ENCODE assay signal across 15 cellular contexts in genomic region chr20:57774951-57775350, GRCh38.
DNase-seq lines count a peak whose midpoint lies in the region; ATAC-seq and TF ChIP-seq lines count a peak whose summit lies in the region.
"Had no signal": no experiment of that assay in that cellular context is flagged by ENCODE, and none has a peak within 500 bp of the region (broad histone marks: within the 10 kb centered on the region; RNA-seq: fewer than 3 reads in every experiment).

No MANE protein-coding gene starts in this region.

- peak; percentile 45 to 55 for ATAC-seq in natural killer cell treated with Interleukin-12 subunit alpha and Interleukin-12 subunit beta and Interleukin-15 and Interleukin-18, amount 100 ng/mL, for 72 hours
- ATAC-seq in natural killer cell (no peak), sciatic nerve (no peak), omental fat pad (ENCODE audit: low FRiP score) (no peak), GM18909 (IDR thresholded peaks at IDR 0.05; ENCODE audit: poor library complexity, unreplicated experiment) (no peak)
- ATAC-seq: GM12878, GM23338, HepG2 had no signal

- no peaks in the 10 kb centered on the region for H3K9me3 Mint-ChIP-seq in natural killer cell treated with Interleukin-12 subunit alpha and Interleukin-12 subunit beta and Interleukin-15 and Interleukin-18, amount 100 ng/mL, for 72 hours
- H3K9me3 Mint-ChIP-seq in natural killer cell = no peaks in the 10 kb centered on the region
- H3K9me3 Mint-ChIP-seq: CD4-positive, alpha-beta memory T cell; GM23338 had no signal

- no peak overlapping the region for H3K4me3 ChIP-seq in epithelial cell of esophagus (ENCODE audit: low read length)
- H3K4me3 ChIP-seq: GM12878, GM23338 had no signal

- H3K27ac Mint-ChIP-seq in natural killer cell treated with Interleukin-12 subunit alpha and Interleukin-12 subunit beta and Interleukin-15 and Interleukin-18, amount 100 ng/mL, for 72 hours = no peak overlapping the region
- H3K27ac Mint-ChIP-seq in natural killer cell = no peak overlapping the region
- H3K27ac Mint-ChIP-seq: B cell; CD4-positive, alpha-beta memory T cell; GM23338 had no signal

- no peaks in the 10 kb centered on the region for H3K36me3 Mint-ChIP-seq in natural killer cell treated with Interleukin-12 subunit alpha and Interleukin-12 subunit beta and Interleukin-15 and Interleukin-18, amount 100 ng/mL, for 72 hours
- H3K36me3 Mint-ChIP-seq in natural killer cell = no peaks in the 10 kb centered on the region
- H3K36me3 Mint-ChIP-seq: CD4-positive, alpha-beta memory T cell had no signal

- peaks cover 0 to 3% of the 10 kb centered on the region in 2 donors for H3K4me1 Mint-ChIP-seq in natural killer cell treated with Interleukin-12 subunit alpha and Interleukin-12 subunit beta and Interleukin-15 and Interleukin-18, amount 100 ng/mL, for 72 hours (ENCODE audit: low read depth in 2 of 2)
- peaks cover 0 to 6% of the 10 kb centered on the region in 2 donors for H3K4me1 Mint-ChIP-seq in natural killer cell

- no peak for DNase-seq in natural killer cell treated with Interleukin-12 subunit alpha and Interleukin-12 subunit beta and Interleukin-15 and Interleukin-18, amount 100 ng/mL, for 72 hours (ENCODE audit: low spot score)
- DNase-seq in natural killer cell (no peak), epithelial cell of esophagus (ENCODE audit: low read depth) (peak; percentile 9), sciatic nerve (ENCODE audit: low spot score) (peak; percentile 47), activated T-cell treated with anti-CD3 and anti-CD28 coated beads for 4 hours (no peak), omental fat pad (ENCODE audit: low spot score) (no peak)
- DNase-seq: C1 segment of cervical spinal cord; CD4-positive, alpha-beta memory T cell; DMS79; H7 had no signal

- H3K4me3 Mint-ChIP-seq in natural killer cell treated with Interleukin-12 subunit alpha and Interleukin-12 subunit beta and Interleukin-15 and Interleukin-18, amount 100 ng/mL, for 72 hours = no peak overlapping the region
- H3K4me3 Mint-ChIP-seq in natural killer cell = no peak overlapping the region
- H3K4me3 Mint-ChIP-seq: B cell; CD4-positive, alpha-beta memory T cell; GM23338 had no signal

- peaks cover 17 to 39% of the 10 kb centered on the region in 2 donors for H3K27me3 Mint-ChIP-seq in natural killer cell treated with Interleukin-12 subunit alpha and Interleukin-12 subunit beta and Interleukin-15 and Interleukin-18, amount 100 ng/mL, for 72 hours
- H3K27me3 Mint-ChIP-seq in natural killer cell (ENCODE audit: low read depth in 2 of 2) = peaks cover 10 to 29% of the 10 kb centered on the region in 2 donors

- TF ChIP-seq CTCF in natural killer cell (IDR thresholded peaks at IDR 0.05) = no peak
- TF ChIP-seq CTCF in epithelial cell of esophagus (IDR thresholded peaks at IDR 0.05; ENCODE audit: insufficient read depth, low read depth, low read length, missing control alignments) = no peak
- no peak for TF ChIP-seq CTCF in omental fat pad (IDR thresholded peaks at IDR 0.05)

- intact Hi-C loops in natural killer cell (cut with micrococcal nuclease) (no loop called here), sciatic nerve (cut with DNase I) (no loop called here)

Comparison
In these comparisons a context has a peak if more than half of its experiments do, and no peak if none do; other contexts are left out.
1. ATAC-seq: peak in natural killer cell treated with Interleukin-12 subunit alpha and Interleukin-12 subunit beta and Interleukin-15 and Interleukin-18, amount 100 ng/mL, for 72 hours (2 of 2); none in natural killer cell (0 of 3), sciatic nerve (single experiment), omental fat pad (single experiment) and GM18909 (single experiment).
2. DNase-seq: peak in epithelial cell of esophagus (single experiment) and sciatic nerve (single experiment); none in natural killer cell treated with Interleukin-12 subunit alpha and Interleukin-12 subunit beta and Interleukin-15 and Interleukin-18, amount 100 ng/mL, for 72 hours (single experiment), natural killer cell (single experiment), activated T-cell treated with anti-CD3 and anti-CD28 coated beads for 4 hours (single experiment) and omental fat pad (single experiment).